19 cellular contexts compared by ENCODE assay signal in the genomic region with DNA sequence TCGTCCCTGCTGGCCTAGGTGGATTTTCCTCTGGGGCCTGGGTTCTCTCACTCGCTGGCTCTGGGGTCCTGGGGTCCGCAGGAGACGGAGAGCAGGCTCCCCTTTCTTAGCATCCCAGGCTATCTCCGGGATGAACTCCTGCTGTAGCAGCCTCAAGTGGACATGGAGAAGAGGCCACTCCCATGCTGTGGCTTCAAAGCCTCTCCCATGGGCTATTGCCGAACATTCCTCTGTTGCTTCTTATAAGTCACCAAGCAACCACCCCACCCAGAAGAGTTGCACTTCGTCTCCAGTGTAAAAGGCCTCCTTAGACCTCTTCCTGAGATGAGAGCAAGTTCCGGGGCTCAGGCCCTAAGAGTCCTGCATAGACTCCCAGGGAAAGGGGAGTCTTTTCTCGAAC.
A peak's percentile ranks its signal among the peaks of the same experiment; 100 is the strongest.
DNase-seq lines count a peak whose midpoint lies in the region; ATAC-seq and TF ChIP-seq lines count a peak whose summit lies in the region.
"Had no signal": no experiment of that assay in that cellular context is flagged by ENCODE, and none has a peak within 500 bp of the region (broad histone marks: within the 10 kb centered on the region; RNA-seq: fewer than 3 reads in every experiment).

No MANE protein-coding gene starts in this region.

- DNase-seq in GM23338 (ENCODE audit: low spot score) (no peak), myocyte (ENCODE audit: low read depth) (peak; percentile 16), neuronal stem cell (ENCODE audit: low spot score) (no peak), NCI-H1930 (lab: John Stamatoyannopoulos, UW) (no peak), SKM-1 (lab: John Stamatoyannopoulos, UW; ENCODE audit: unreplicated experiment) (no peak)
- DNase-seq: Caco-2; CD4-positive, CD25-positive, alpha-beta regulatory T cell; CD8-positive, alpha-beta T cell; DMS153; DND-41; H7; HCEC 1CT had no signal

- H3K4me2 ChIP-seq in GM23338 (no peak overlapping the region), neural cell (ENCODE audit: low read length) (no peak overlapping the region), neuronal stem cell (ENCODE audit: insufficient read depth, low read length, poor library complexity, severe bottlenecking) (no peak overlapping the region)
- H3K4me2 ChIP-seq: BLaER1 had no signal

- WGBS in neuronal stem cell (ENCODE audit: extremely low coverage in 2 of 2, insufficient read length in 2 of 2, insufficient replicate concordance in 1 of 2), 2 donors: no CpG with 5 or more reads among the region's 9 CpGs

- H3K27me3 Mint-ChIP-seq in GM23338 (ENCODE audit: insufficient read depth, low read depth, poor library complexity): peaks cover 2% of the 10 kb centered on the region
- H3K27me3 Mint-ChIP-seq: B cell had no signal

- H3K18ac ChIP-seq in neuronal stem cell (ENCODE audit: low read length): peak overlapping the region; percentile 36

- peaks cover 10% of the 10 kb centered on the region; the same call in 2 of the 3 replicates for H3K9me3 Mint-ChIP-seq in GM23338
- H3K9me3 Mint-ChIP-seq: CD8-positive, alpha-beta T cell had no signal

- H3K9me2 ChIP-seq in GM23338 (ENCODE audit: insufficient read depth): no peaks in the 10 kb centered on the region; the same call in 1 of the 2 replicates
- H3K9me2 ChIP-seq in neural cell (ENCODE audit: insufficient read depth, low read length): no peaks in the 10 kb centered on the region

- H3K4ac ChIP-seq in neuronal stem cell (ENCODE audit: low read length): no peak overlapping the region

- no peak overlapping the region for H4K8ac ChIP-seq in neuronal stem cell (ENCODE audit: low read depth, low read length)

- H2BK12ac ChIP-seq in neuronal stem cell (ENCODE audit: low read length): no peak overlapping the region

- TF ChIP-seq CTCF in GM23338 (conservative IDR thresholded peaks at IDR 0.05; ENCODE audit: low read depth in 2 of 2): no peak
- no peak for TF ChIP-seq CTCF in neural cell (IDR thresholded peaks at IDR 0.05; ENCODE audit: poor library complexity, severe bottlenecking)

- no peak overlapping the region for H2BK120ac ChIP-seq in neuronal stem cell (ENCODE audit: low read depth, low read length)

- H3K9ac ChIP-seq in neural cell (ENCODE audit: low read length) (no peak overlapping the region), neuronal stem cell (ENCODE audit: low read depth, low read length, poor library complexity) (no peak overlapping the region)
- H3K9ac ChIP-seq: BLaER1 had no signal

- H3K4me1 Mint-ChIP-seq in GM23338: no peaks in the 10 kb centered on the region
- H3K4me1 Mint-ChIP-seq: B cell; CD4-positive, CD25-positive, alpha-beta regulatory T cell had no signal

- no peaks in the 10 kb centered on the region for H3K9me3 ChIP-seq in neural cell (ENCODE audit: low read length)
- peaks cover 0 to 2% of the 10 kb centered on the region in 2 donors for H3K9me3 ChIP-seq in neuronal stem cell (replicated peaks in 1 of 2; ENCODE audit: control insufficient read depth in 2 of 2, insufficient read depth in 1 of 2, low read depth in 1 of 2, low read length in 2 of 2)
- H3K9me3 ChIP-seq: BLaER1, Caco-2 had no signal

- no peak overlapping the region for H2AK5ac ChIP-seq in neuronal stem cell (ENCODE audit: low read depth, low read length)

- peaks cover 3% of the 10 kb centered on the region; the same call in 2 of the 3 replicates for H3K36me3 Mint-ChIP-seq in GM23338 (ENCODE audit: low read depth)
- H3K36me3 Mint-ChIP-seq: CD4-positive, CD25-positive, alpha-beta regulatory T cell; CD8-positive, alpha-beta T cell had no signal

- ATAC-seq in GM23338 (no peak), HG03039 (IDR thresholded peaks at IDR 0.05; ENCODE audit: unreplicated experiment) (no peak), HG02852 (IDR thresholded peaks at IDR 0.05; ENCODE audit: unreplicated experiment) (no peak)
- ATAC-seq: CD8-positive, alpha-beta T cell had no signal

- H3K4me1 ChIP-seq in GM23338 (ENCODE audit: insufficient read depth): no peaks in the 10 kb centered on the region
- H3K4me1 ChIP-seq in neuronal stem cell (ENCODE audit: control insufficient read depth in 2 of 2, insufficient read depth in 1 of 2, low read depth in 1 of 2, low read length in 2 of 2): peaks cover 2 to 4% of the 10 kb centered on the region in 2 donors
- H3K4me1 ChIP-seq: BLaER1, Caco-2 had no signal

- no peak overlapping the region for H3K4me3 ChIP-seq in GM23338
- H3K4me3 ChIP-seq in neural cell (ENCODE audit: low read length): no peak overlapping the region
- H3K4me3 ChIP-seq in neuronal stem cell (ENCODE audit: low read length in 2 of 2): no peak overlapping the region
- H3K4me3 ChIP-seq: BLaER1 had no signal

- no peak overlapping the region for H3K14ac ChIP-seq in neuronal stem cell (ENCODE audit: low read length)

- H4K20me1 ChIP-seq in GM23338 (replicated peaks; ENCODE audit: insufficient read depth) (no peaks in the 10 kb centered on the region), neural cell (ENCODE audit: insufficient read depth) (no peaks in the 10 kb centered on the region)
- H4K20me1 ChIP-seq: BLaER1 had no signal

- H3K36me3 ChIP-seq in GM23338 (ENCODE audit: insufficient read depth) (no peaks in the 10 kb centered on the region), neural cell (ENCODE audit: insufficient read depth, low read length) (no peaks in the 10 kb centered on the region), neuronal stem cell (replicated peaks in 1 of 2; ENCODE audit: control insufficient read depth in 2 of 2, insufficient read depth in 2 of 2, low read length in 2 of 2) (no peaks in the 10 kb centered on the region)
- H3K36me3 ChIP-seq: BLaER1 had no signal

- H3K27me3 ChIP-seq in GM23338 (ENCODE audit: insufficient read depth) (no peaks in the 10 kb centered on the region), neural cell (ENCODE audit: insufficient read depth, low read depth, low read length) (no peaks in the 10 kb centered on the region), neuronal stem cell (ENCODE audit: control insufficient read depth in 3 of 3, insufficient read depth in 3 of 3, low read depth in 1 of 3, low read length in 3 of 3) (no peaks in the 10 kb centered on the region)
- H3K27me3 ChIP-seq: BLaER1 had no signal

- H2AFZ ChIP-seq in GM23338: peak overlapping the region; percentile 47; the same call in 1 of the 2 replicates
- no peak overlapping the region for H2AFZ ChIP-seq in neural cell (ENCODE audit: low read depth, low read length)
- peak overlapping the region; percentile 15 for H2AFZ ChIP-seq in neuronal stem cell (ENCODE audit: low read length)

- H3K27ac ChIP-seq in GM23338 (ENCODE audit: low read depth) (no peak overlapping the region), neural cell (ENCODE audit: low read length) (peak overlapping the region; percentile 55), neuronal stem cell (replicated peaks; ENCODE audit: low read length) (no peak overlapping the region)
- H3K27ac ChIP-seq: 22Rv1, BLaER1, C4-2B had no signal

- no peaks in the 10 kb centered on the region for H3K79me1 ChIP-seq in neuronal stem cell (ENCODE audit: low read depth, low read length)

- H3K79me2 ChIP-seq in GM23338 (replicated peaks; ENCODE audit: insufficient read depth) (no peaks in the 10 kb centered on the region), neural cell (replicated peaks; ENCODE audit: insufficient read depth, low read length) (no peaks in the 10 kb centered on the region)

- H3K23ac ChIP-seq in neuronal stem cell (ENCODE audit: low read depth, low read length, poor library complexity): no peak overlapping the region

- H3F3A ChIP-seq in GM23338 (replicated peaks; ENCODE audit: low read depth) (no peaks in the 10 kb centered on the region), neural cell (ENCODE audit: insufficient read depth, low read length, poor library complexity, severe bottlenecking) (no peaks in the 10 kb centered on the region)

- no peak for TF ChIP-seq EP300 in neural cell (conservative IDR thresholded peaks at IDR 0.05; ENCODE audit: poor library complexity, severe bottlenecking)

- H2BK15ac ChIP-seq in neuronal stem cell (ENCODE audit: low read length): no peak overlapping the region

- no peak for TF ChIP-seq RAD21 in neural cell (conservative IDR thresholded peaks at IDR 0.05)

- no peak overlapping the region for H3K27ac Mint-ChIP-seq in GM23338
- H3K27ac Mint-ChIP-seq: B cell; CD4-positive, CD25-positive, alpha-beta regulatory T cell; CD8-positive, alpha-beta T cell had no signal

- no peak overlapping the region for H2BK5ac ChIP-seq in neuronal stem cell (ENCODE audit: low read length)

- no peak overlapping the region for H3K4me3 Mint-ChIP-seq in GM23338
- H3K4me3 Mint-ChIP-seq: B cell; CD4-positive, CD25-positive, alpha-beta regulatory T cell; CD8-positive, alpha-beta T cell had no signal

- H4K91ac ChIP-seq in neuronal stem cell (ENCODE audit: low read depth, low read length, poor library complexity): no peak overlapping the region

TF ChIP-seq in GM23338, 12 proteins besides CTCF, POLR2A, EP300 and RAD21 (continues in another document):
- TF ChIP-seq JUNB (IDR thresholded peaks at IDR 0.05; ENCODE audit: unreplicated experiment) (no peak), ZNF331 (CRISPR knock-in tag; IDR thresholded peaks at IDR 0.05; ENCODE audit: low read depth) (no peak), STAT1 (IDR thresholded peaks at IDR 0.05; ENCODE audit: unreplicated experiment) (no peak), EZH2 (IDR thresholded peaks at IDR 0.05; ENCODE audit: low read depth, unreplicated experiment) (no peak), EZH2phosphoT487 (IDR thresholded peaks at IDR 0.05; ENCODE audit: unreplicated experiment) (no peak)

TF ChIP-seq in neural cell, 6 proteins besides CTCF, POLR2A, EP300 and RAD21 (continues in another document):
- no peak for TF ChIP-seq EZH2 (IDR thresholded peaks at IDR 0.05; ENCODE audit: borderline replicate concordance, insufficient read depth, low read length, poor library complexity, severe bottlenecking)
